9 cellular contexts compared by ENCODE assay signal in the genomic region with DNA sequence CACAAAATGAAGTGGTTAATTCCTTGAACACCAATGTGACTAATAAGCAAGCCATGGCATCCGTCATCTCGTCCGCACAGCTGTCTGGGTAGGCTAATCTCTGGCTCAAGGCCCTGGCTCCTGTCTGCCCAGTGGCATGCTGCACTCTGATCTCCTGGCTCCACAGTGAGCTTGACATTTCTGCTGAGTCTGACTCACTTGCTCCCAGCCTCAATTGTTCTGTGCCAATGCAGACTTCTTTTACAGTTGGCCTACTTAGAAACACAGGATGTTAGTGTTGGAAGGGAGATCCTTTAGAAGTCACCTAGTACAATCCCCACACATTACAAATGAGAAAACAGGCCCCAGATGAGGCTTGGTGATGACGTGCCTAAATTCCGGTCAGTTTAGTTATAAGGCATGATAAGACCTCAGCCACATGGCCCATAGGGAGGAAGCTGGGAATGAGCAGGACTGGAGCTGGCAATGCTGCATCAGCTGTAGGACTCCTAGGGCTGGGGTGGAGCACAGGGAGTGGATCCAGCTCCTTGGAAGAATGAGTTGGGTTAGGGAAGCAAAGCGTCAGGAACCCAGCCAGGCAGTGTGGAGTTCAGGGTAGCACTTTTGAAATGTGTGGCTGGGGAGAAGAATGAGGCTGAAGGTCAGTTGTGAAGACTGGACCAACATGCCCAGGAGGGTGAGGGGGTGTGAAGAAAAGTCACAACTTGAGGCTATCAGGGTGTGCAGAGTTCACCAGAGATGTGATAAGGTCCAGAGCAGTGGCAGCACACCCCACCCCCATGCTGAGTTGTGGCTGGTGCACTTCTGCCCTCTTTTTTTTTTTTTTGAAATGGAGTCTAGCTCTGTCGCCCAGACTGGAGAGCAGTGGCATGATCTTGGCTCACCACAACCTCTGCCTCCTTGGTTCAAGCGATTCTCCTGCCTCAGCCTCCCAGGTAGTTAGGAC.
DNase-seq lines count a peak whose midpoint lies in the region; ATAC-seq and TF ChIP-seq lines count a peak whose summit lies in the region.
"Had no signal": no experiment of that assay in that cellular context is flagged by ENCODE, and none has a peak within 500 bp of the region (broad histone marks: within the 10 kb centered on the region; RNA-seq: fewer than 3 reads in every experiment).

No MANE protein-coding gene starts in this region.

- peaks cover 30% of the 10 kb centered on the region for H3K4me1 Mint-ChIP-seq in stimulated activated effector memory CD8-positive, alpha-beta T cell treated with anti-CD3 and anti-CD28 coated beads, Interleukin-12 subunit alpha, Interleukin-12 subunit beta, amount 100 ng/mL, for 72 hours
- H3K4me1 Mint-ChIP-seq in progenitor cell of endocrine pancreas (ENCODE audit: low read depth), result no peaks in the 10 kb centered on the region

- no peaks in the 10 kb centered on the region for H3K36me3 ChIP-seq in hepatocyte (replicated peaks; ENCODE audit: insufficient read depth, low read depth)

- no peak for TF ChIP-seq CTCF in astrocyte of the spinal cord (IDR thresholded peaks at IDR 0.05; ENCODE audit: low read depth, low read length)
- TF ChIP-seq CTCF in hepatocyte (IDR thresholded peaks at IDR 0.05; ENCODE audit: poor library complexity), result no peak
- TF ChIP-seq CTCF in progenitor cell of endocrine pancreas (IDR thresholded peaks at IDR 0.05; ENCODE audit: unreplicated experiment), result no peak

- no peaks in the 10 kb centered on the region for H3K79me2 ChIP-seq in hepatocyte

- 62% methylated on average over 7 of the region's 8 CpGs for WGBS in hepatocyte (ENCODE audit: low lambda C conversion rate, missing lambda C conversion rate)

- peak overlapping the region; percentile 83 for H3K27ac ChIP-seq in hepatocyte

- no peaks in the 10 kb centered on the region for H3K27me3 ChIP-seq in hepatocyte

- in situ Hi-C loops in astrocyte of the spinal cord (cut with HindIII; ENCODE audit: low sequenced_read_pairs), result no loop called here

- H3K4me1 ChIP-seq in hepatocyte (ENCODE audit: insufficient read depth), result peaks cover 15% of the 10 kb centered on the region

- H3K27ac Mint-ChIP-seq in stimulated activated effector memory CD8-positive, alpha-beta T cell treated with anti-CD3 and anti-CD28 coated beads, Interleukin-12 subunit alpha, Interleukin-12 subunit beta, amount 100 ng/mL, for 72 hours, result no peak overlapping the region
- H3K27ac Mint-ChIP-seq in progenitor cell of endocrine pancreas, result no peak overlapping the region
- H3K27ac Mint-ChIP-seq: activated naive CD4-positive, alpha-beta T cell treated with anti-CD3 and anti-CD28 coated beads, Interleukin-2, amount 50 U/mL, for 72 hours had no signal

- no peaks in the 10 kb centered on the region for H4K20me1 ChIP-seq in hepatocyte (ENCODE audit: insufficient read depth, poor library complexity, severe bottlenecking)

- no peak overlapping the region for H2AFZ ChIP-seq in hepatocyte

- peak overlapping the region; percentile 40 for H3K4me2 ChIP-seq in hepatocyte

- H3K9me2 ChIP-seq in hepatocyte (replicated peaks; ENCODE audit: insufficient read depth), result no peaks in the 10 kb centered on the region

- no peaks in the 10 kb centered on the region for H3K27me3 Mint-ChIP-seq in progenitor cell of endocrine pancreas

- H3K36me3 Mint-ChIP-seq in stimulated activated effector memory CD8-positive, alpha-beta T cell treated with anti-CD3 and anti-CD28 coated beads, Interleukin-12 subunit alpha, Interleukin-12 subunit beta, amount 100 ng/mL, for 72 hours, result peaks cover 7% of the 10 kb centered on the region
- no peaks in the 10 kb centered on the region for H3K36me3 Mint-ChIP-seq in progenitor cell of endocrine pancreas (ENCODE audit: insufficient read depth)

- peak; percentile 4 for ATAC-seq in stimulated activated effector memory CD8-positive, alpha-beta T cell treated with anti-CD3 and anti-CD28 coated beads, Interleukin-12 subunit alpha, Interleukin-12 subunit beta, amount 100 ng/mL, for 72 hours
- no peak for ATAC-seq in HG03097 (IDR thresholded peaks at IDR 0.05; ENCODE audit: low FRiP score, unreplicated experiment)

- H3K4me3 ChIP-seq in astrocyte of the spinal cord (ENCODE audit: low read depth, low read length) (no peak overlapping the region), hepatocyte (no peak overlapping the region)

- peak; percentile 68 for DNase-seq in HK-2 (ENCODE audit: unreplicated experiment)
- DNase-seq in astrocyte of the spinal cord (ENCODE audit: low read depth, low spot score), result peak; percentile 99
- peak; percentile 67 for DNase-seq in hepatocyte (ENCODE audit: low spot score)
- DNase-seq in stimulated activated effector memory CD8-positive, alpha-beta T cell treated with anti-CD3 and anti-CD28 coated beads, Interleukin-12 subunit alpha, Interleukin-12 subunit beta, amount 100 ng/mL, for 72 hours (ENCODE audit: low spot score in 2 of 2), result no peak
- no peak for DNase-seq in cerebellum (ENCODE audit: low spot score)
- no peak for DNase-seq in progenitor cell of endocrine pancreas (ENCODE audit: low spot score, unreplicated experiment)
- no peak for DNase-seq in activated naive CD4-positive, alpha-beta T cell treated with Interleukin-2 at 50 U/mL for 16 hours

- H3K4me3 Mint-ChIP-seq in stimulated activated effector memory CD8-positive, alpha-beta T cell treated with anti-CD3 and anti-CD28 coated beads, Interleukin-12 subunit alpha, Interleukin-12 subunit beta, amount 100 ng/mL, for 72 hours, result no peak overlapping the region
- H3K4me3 Mint-ChIP-seq in progenitor cell of endocrine pancreas (ENCODE audit: low read depth), result no peak overlapping the region

- no peaks in the 10 kb centered on the region for H3K9me3 ChIP-seq in hepatocyte (ENCODE audit: low read depth)

- no peaks in the 10 kb centered on the region for H3K9me3 Mint-ChIP-seq in stimulated activated effector memory CD8-positive, alpha-beta T cell treated with anti-CD3 and anti-CD28 coated beads, Interleukin-12 subunit alpha, Interleukin-12 subunit beta, amount 100 ng/mL, for 72 hours
- no peaks in the 10 kb centered on the region for H3K9me3 Mint-ChIP-seq in progenitor cell of endocrine pancreas (ENCODE audit: low read depth)
- H3K9me3 Mint-ChIP-seq: activated naive CD4-positive, alpha-beta T cell treated with anti-CD3 and anti-CD28 coated beads, Interleukin-2, amount 50 U/mL, for 72 hours had no signal

Comparison
In these comparisons a context has a peak if more than half of its experiments do, and no peak if none do; other contexts are left out.
1. DNase-seq: peak in HK-2 (single experiment), astrocyte of the spinal cord (single experiment) and hepatocyte (single experiment); none in stimulated activated effector memory CD8-positive, alpha-beta T cell treated with anti-CD3 and anti-CD28 coated beads, Interleukin-12 subunit alpha, Interleukin-12 subunit beta, amount 100 ng/mL, for 72 hours (0 of 2), cerebellum (single experiment), progenitor cell of endocrine pancreas (single experiment) and activated naive CD4-positive, alpha-beta T cell treated with Interleukin-2 at 50 U/mL for 16 hours (single experiment).